ENCODE assay signal across 17 cellular contexts in genomic region chr22:33737662-33738061, GRCh38.
"Had no signal": no experiment of that assay in that cellular context is flagged by ENCODE, and none has a peak within 500 bp of the region (broad histone marks: within the 10 kb centered on the region; RNA-seq: fewer than 3 reads in every experiment).

No MANE protein-coding gene starts in this region.

- H3K36me3 Mint-ChIP-seq: activated naive CD4-positive, alpha-beta T cell treated with anti-CD3 and anti-CD28 coated beads, Interleukin-2, amount 50 U/mL, for 72 hours had no signal

- ATAC-seq: activated CD4-positive, alpha-beta T cell treated with anti-CD3 and anti-CD28 coated beads for 36 hours; activated naive CD4-positive, alpha-beta T cell treated with anti-CD3 and anti-CD28 coated beads, Interleukin-2, amount 50 U/mL, for 72 hours; foreskin keratinocyte; pancreas had no signal

- H3K27me3 ChIP-seq: dorsolateral prefrontal cortex, foreskin keratinocyte, pancreas, thyroid gland had no signal

- H3K9me3 ChIP-seq: pancreas, SK-N-SH, thyroid gland had no signal

- H3K4me3 ChIP-seq: dorsolateral prefrontal cortex, lung, pancreas, thyroid gland had no signal

- H3K9me3 Mint-ChIP-seq: activated naive CD4-positive, alpha-beta T cell treated with anti-CD3 and anti-CD28 coated beads, Interleukin-2, amount 50 U/mL, for 72 hours had no signal

- H3K9ac ChIP-seq: SK-N-SH had no signal

- H3K36me3 ChIP-seq: pancreas, thyroid gland had no signal

- DNase-seq: activated CD4-positive, alpha-beta T cell treated with anti-CD3 and anti-CD28 coated beads for 36 hours; activated CD4-positive, alpha-beta T cell treated with anti-CD3 and anti-CD28 coated beads, Interleukin-2, amount 50 U/mL, for 48 hours; activated gamma-delta T cell treated with Interleukin-2 at 50 U/mL for 16 hours; central memory CD4-positive, alpha-beta T cell; dorsolateral prefrontal cortex; foreskin keratinocyte; midbrain; pancreas; SK-N-SH; stimulated activated CD8-positive, alpha-beta memory T cell treated with anti-CD3 and anti-CD28 coated beads, Interleukin-4, amount 100 ng/mL, for 48 hours; stimulated activated naive CD4-positive, alpha-beta T cell; thyroid gland had no signal

- H3K4me3 Mint-ChIP-seq: activated CD4-positive, alpha-beta T cell treated with anti-CD3 and anti-CD28 coated beads for 36 hours; activated T-helper 1 cell treated with anti-CD3 and anti-CD28 coated beads, Interleukin-12 subunit alpha, Interleukin-12 subunit beta, Interleukin-2, Interleukin-4 antibody, amounts not matched to agents 30 ng/mL and 10 ng/mL and 1 ng/mL, durations not matched to agents 14 hours and 24 hours and 36 hours; neural crest cell; T-helper 2 cell treated with Interferon-gamma antibody and Interleukin-4, amounts not matched to agents 5 μg/mL and 100 μg/mL, for 36 hours had no signal

- H3K4me1 Mint-ChIP-seq: activated CD4-positive, alpha-beta T cell treated with anti-CD3 and anti-CD28 coated beads for 36 hours had no signal

- H3K27ac ChIP-seq: dorsolateral prefrontal cortex, foreskin keratinocyte, pancreas, thyroid gland had no signal

- H3K4me1 ChIP-seq: foreskin keratinocyte, pancreas, thyroid gland had no signal

- H3K27me3 Mint-ChIP-seq: activated CD4-positive, alpha-beta T cell treated with anti-CD3 and anti-CD28 coated beads for 36 hours had no signal

- H3K27ac Mint-ChIP-seq: activated CD4-positive, alpha-beta T cell treated with anti-CD3 and anti-CD28 coated beads for 36 hours; activated naive CD4-positive, alpha-beta T cell treated with anti-CD3 and anti-CD28 coated beads, Interleukin-2, amount 50 U/mL, for 72 hours; activated T-helper 1 cell treated with anti-CD3 and anti-CD28 coated beads, Interleukin-12 subunit alpha, Interleukin-12 subunit beta, Interleukin-2, Interleukin-4 antibody, amounts not matched to agents 30 ng/mL and 10 ng/mL and 1 ng/mL, durations not matched to agents 14 hours and 24 hours and 36 hours; T-helper 2 cell treated with Interferon-gamma antibody and Interleukin-4, amounts not matched to agents 5 μg/mL and 100 μg/mL, for 36 hours had no signal
